Comparison of ENCODE assay signal across 1 cellular context in genomic region chr6:149634315-149634714, GRCh38.
TF ChIP-seq lines count a peak whose summit lies in the region.

No MANE protein-coding gene starts in this region.

TF ChIP-seq in GM12878, 131 proteins besides CTCF, POLR2A, EP300 and RAD21 (continued from another document):
- TF ChIP-seq, protein P1, sequence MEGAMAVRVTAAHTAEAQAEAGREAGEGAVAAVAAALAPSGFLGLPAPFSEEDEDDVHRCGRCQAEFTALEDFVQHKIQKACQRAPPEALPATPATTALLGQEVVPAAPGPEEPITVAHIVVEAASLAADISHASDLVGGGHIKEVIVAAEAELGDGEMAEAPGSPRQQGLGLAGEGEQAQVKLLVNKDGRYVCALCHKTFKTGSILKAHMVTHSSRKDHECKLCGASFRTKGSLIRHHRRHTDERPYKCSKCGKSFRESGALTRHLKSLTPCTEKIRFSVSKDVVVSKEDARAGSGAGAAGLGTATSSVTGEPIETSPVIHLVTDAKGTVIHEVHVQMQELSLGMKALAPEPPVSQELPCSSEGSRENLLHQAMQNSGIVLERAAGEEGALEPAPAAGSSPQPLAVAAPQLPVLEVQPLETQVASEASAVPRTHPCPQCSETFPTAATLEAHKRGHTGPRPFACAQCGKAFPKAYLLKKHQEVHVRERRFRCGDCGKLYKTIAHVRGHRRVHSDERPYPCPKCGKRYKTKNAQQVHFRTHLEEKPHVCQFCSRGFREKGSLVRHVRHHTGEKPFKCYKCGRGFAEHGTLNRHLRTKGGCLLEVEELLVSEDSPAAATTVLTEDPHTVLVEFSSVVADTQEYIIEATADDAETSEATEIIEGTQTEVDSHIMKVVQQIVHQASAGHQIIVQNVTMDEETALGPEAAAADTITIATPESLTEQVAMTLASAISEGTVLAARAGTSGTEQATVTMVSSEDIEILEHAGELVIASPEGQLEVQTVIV (IDR thresholded peaks at IDR 0.05; ENCODE audit: borderline replicate concordance, partially characterized antibody), result no peak
- TF ChIP-seq, protein P2, sequence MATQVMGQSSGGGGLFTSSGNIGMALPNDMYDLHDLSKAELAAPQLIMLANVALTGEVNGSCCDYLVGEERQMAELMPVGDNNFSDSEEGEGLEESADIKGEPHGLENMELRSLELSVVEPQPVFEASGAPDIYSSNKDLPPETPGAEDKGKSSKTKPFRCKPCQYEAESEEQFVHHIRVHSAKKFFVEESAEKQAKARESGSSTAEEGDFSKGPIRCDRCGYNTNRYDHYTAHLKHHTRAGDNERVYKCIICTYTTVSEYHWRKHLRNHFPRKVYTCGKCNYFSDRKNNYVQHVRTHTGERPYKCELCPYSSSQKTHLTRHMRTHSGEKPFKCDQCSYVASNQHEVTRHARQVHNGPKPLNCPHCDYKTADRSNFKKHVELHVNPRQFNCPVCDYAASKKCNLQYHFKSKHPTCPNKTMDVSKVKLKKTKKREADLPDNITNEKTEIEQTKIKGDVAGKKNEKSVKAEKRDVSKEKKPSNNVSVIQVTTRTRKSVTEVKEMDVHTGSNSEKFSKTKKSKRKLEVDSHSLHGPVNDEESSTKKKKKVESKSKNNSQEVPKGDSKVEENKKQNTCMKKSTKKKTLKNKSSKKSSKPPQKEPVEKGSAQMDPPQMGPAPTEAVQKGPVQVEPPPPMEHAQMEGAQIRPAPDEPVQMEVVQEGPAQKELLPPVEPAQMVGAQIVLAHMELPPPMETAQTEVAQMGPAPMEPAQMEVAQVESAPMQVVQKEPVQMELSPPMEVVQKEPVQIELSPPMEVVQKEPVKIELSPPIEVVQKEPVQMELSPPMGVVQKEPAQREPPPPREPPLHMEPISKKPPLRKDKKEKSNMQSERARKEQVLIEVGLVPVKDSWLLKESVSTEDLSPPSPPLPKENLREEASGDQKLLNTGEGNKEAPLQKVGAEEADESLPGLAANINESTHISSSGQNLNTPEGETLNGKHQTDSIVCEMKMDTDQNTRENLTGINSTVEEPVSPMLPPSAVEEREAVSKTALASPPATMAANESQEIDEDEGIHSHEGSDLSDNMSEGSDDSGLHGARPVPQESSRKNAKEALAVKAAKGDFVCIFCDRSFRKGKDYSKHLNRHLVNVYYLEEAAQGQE (IDR thresholded peaks at IDR 0.05; ENCODE audit: low read depth, low read length), result no peak
- TF ChIP-seq RCOR1 (conservative IDR thresholded peaks at IDR 0.05; ENCODE audit: low read depth, low read length) (no peak), KDM1A (IDR thresholded peaks at IDR 0.05; ENCODE audit: borderline replicate concordance) (no peak), ZNF274 (IDR thresholded peaks at IDR 0.05; ENCODE audit: insufficient read depth, insufficient read length) (no peak), HDAC2 (IDR thresholded peaks at IDR 0.05) (no peak), ZBTB11 (CRISPR knock-in tag; IDR thresholded peaks at IDR 0.05) (no peak), MYB (IDR thresholded peaks at IDR 0.05; ENCODE audit: borderline replicate concordance, low read depth, low read length) (no peak), NFXL1 (IDR thresholded peaks at IDR 0.05; ENCODE audit: borderline replicate concordance) (no peak), SMAD5 (IDR thresholded peaks at IDR 0.05; ENCODE audit: low read depth) (no peak), CHD4 (IDR thresholded peaks at IDR 0.05) (no peak), TARDBP (IDR thresholded peaks at IDR 0.05; ENCODE audit: borderline replicate concordance) (no peak)
- TF ChIP-seq, protein P3, sequence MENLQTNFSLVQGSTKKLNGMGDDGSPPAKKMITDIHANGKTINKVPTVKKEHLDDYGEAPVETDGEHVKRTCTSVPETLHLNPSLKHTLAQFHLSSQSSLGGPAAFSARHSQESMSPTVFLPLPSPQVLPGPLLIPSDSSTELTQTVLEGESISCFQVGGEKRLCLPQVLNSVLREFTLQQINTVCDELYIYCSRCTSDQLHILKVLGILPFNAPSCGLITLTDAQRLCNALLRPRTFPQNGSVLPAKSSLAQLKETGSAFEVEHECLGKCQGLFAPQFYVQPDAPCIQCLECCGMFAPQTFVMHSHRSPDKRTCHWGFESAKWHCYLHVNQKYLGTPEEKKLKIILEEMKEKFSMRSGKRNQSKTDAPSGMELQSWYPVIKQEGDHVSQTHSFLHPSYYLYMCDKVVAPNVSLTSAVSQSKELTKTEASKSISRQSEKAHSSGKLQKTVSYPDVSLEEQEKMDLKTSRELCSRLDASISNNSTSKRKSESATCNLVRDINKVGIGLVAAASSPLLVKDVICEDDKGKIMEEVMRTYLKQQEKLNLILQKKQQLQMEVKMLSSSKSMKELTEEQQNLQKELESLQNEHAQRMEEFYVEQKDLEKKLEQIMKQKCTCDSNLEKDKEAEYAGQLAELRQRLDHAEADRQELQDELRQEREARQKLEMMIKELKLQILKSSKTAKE (IDR thresholded peaks at IDR 0.05; ENCODE audit: low read depth, poor library complexity, severe bottlenecking), result no peak
- TF ChIP-seq, protein P4, sequence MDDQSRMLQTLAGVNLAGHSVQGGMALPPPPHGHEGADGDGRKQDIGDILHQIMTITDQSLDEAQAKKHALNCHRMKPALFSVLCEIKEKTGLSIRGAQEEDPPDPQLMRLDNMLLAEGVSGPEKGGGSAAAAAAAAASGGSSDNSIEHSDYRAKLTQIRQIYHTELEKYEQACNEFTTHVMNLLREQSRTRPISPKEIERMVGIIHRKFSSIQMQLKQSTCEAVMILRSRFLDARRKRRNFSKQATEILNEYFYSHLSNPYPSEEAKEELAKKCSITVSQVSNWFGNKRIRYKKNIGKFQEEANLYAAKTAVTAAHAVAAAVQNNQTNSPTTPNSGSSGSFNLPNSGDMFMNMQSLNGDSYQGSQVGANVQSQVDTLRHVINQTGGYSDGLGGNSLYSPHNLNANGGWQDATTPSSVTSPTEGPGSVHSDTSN (IDR thresholded peaks at IDR 0.05; ENCODE audit: insufficient replicate concordance, low read depth, low read length), result no peak
